ENCODE assay signal across 8 cellular contexts in the genomic region with DNA sequence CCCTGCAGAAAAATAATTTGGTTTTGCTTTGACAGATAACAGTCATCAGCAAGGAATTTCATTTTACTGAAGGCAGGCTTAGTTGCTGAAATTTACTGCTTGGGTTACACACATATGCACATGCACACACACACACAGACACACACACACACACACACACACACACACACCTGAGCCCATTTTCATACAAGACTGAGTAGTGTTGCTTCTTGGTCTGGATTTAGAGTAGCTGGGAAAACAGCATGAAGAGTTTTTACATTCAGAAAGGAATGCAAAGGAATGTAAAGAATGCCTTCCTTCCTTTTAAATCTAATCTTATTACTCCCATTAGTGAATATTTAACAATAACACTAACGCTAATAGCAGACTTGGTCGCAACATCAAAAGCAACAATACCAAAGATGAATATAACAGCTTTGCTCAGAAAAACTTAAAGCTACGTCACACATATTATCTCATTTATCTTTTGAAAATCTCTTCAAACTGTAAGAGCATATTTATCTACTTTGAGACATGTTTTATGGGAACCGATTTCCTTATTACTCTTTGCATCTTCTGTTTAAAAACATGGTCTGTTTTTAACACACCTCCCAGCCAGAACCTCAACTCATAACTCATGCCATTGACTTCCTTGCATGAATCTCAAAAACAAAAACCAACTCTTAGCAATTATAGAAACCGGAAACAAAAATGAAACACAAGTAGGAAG.
DNase-seq lines count a peak whose midpoint lies in the region; ATAC-seq and TF ChIP-seq lines count a peak whose summit lies in the region.

No MANE protein-coding gene starts in this region.

- ATAC-seq in GM18517 (IDR thresholded peaks at IDR 0.05; ENCODE audit: unreplicated experiment) (peak; percentile 65), HG03565 (IDR thresholded peaks at IDR 0.05; ENCODE audit: unreplicated experiment) (peak; percentile 28)

- no peak for TF ChIP-seq CTCF in nephron progenitor cell (IDR thresholded peaks at IDR 0.05)

- no peak overlapping the region for H3K4me3 Mint-ChIP-seq in nephron progenitor cell

- peak overlapping the region; percentile 60 for H3K27ac Mint-ChIP-seq in nephron progenitor cell

- peaks cover 25% of the 10 kb centered on the region for H3K36me3 Mint-ChIP-seq in nephron progenitor cell (ENCODE audit: low read depth)

- DNase-seq in astrocyte of the hippocampus (ENCODE audit: low read depth, low spot score) (peak; percentile 47), nephron progenitor cell (no peak), DMS 273 treated with DMSO at 0.1 percent for 48 hours (lab: John Stamatoyannopoulos, UW) (no peak), NCI-H524 (lab: John Stamatoyannopoulos, UW) (no peak), NK-92 (lab: John Stamatoyannopoulos, UW; ENCODE audit: unreplicated experiment) (no peak), activated gamma-delta T cell (lab: John Stamatoyannopoulos, UW) (no peak)

- H3K27me3 Mint-ChIP-seq in nephron progenitor cell (ENCODE audit: low read depth, poor library complexity), result peaks cover 11% of the 10 kb centered on the region

- H3K9me3 Mint-ChIP-seq in nephron progenitor cell, result peaks cover 29% of the 10 kb centered on the region

- peaks cover 49% of the 10 kb centered on the region for H3K4me1 Mint-ChIP-seq in nephron progenitor cell
